In the genomic region with DNA sequence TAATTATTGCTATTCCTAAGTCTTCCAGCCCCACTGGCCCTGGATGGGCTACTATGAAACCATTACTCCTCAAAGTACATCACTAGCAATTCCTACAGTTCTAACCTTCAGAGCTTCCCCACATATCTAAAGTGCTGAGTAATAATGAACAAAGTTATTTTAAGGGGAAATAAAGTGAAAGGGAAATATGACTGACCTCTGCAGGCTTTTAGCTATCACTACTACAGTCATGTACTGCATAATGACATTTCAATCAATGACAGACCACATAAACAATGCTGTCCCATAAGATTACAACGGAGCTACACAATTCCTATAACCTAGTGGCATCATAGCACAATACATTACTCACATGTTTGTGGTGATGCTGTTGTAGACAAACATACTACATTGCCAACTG, we compare ENCODE assay signal across 1 cellular context.
TF ChIP-seq lines count a peak whose summit lies in the region.

No MANE protein-coding gene starts in this region.

TF ChIP-seq in GM12878, 131 proteins besides CTCF, POLR2A, EP300 and RAD21:
- TF ChIP-seq YY1 (IDR thresholded peaks at IDR 0.05; ENCODE audit: low read depth, low read length) (no peak), TARDBP (IDR thresholded peaks at IDR 0.05; ENCODE audit: borderline replicate concordance) (no peak), DPF2 (IDR thresholded peaks at IDR 0.05) (no peak), MEF2A (IDR thresholded peaks at IDR 0.05; ENCODE audit: insufficient read depth, low read depth, low read length) (peak; percentile 70; the same call in 1 of the 2 replicates), JUNB (IDR thresholded peaks at IDR 0.05) (peak; percentile 57)
TF ChIP-seq in GM12878: peak in this region for 2.
